8 cellular contexts compared by ENCODE assay signal in the genomic region with DNA sequence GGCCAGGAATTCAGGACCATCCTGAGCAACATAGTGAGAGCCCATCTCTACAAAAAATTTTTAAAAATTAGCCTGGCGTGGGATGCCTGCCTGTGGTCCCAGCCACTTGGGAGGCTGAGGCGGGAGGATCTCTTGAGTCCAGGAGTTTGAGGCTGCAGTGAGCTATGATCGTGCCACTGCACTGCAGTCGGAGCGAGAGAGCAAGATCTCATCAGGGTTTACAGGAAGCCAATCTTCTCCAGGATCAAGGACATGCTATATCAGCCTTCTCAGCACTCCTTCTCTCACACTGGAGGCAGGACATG.
DNase-seq lines count a peak whose midpoint lies in the region; ATAC-seq and TF ChIP-seq lines count a peak whose summit lies in the region.

No MANE protein-coding gene starts in this region.

- H3K27ac Mint-ChIP-seq in nephron progenitor cell = no peak overlapping the region

- H3K36me3 Mint-ChIP-seq in nephron progenitor cell (ENCODE audit: low read depth) = no peaks in the 10 kb centered on the region

- ATAC-seq in GM21360 (IDR thresholded peaks at IDR 0.05; ENCODE audit: unreplicated experiment) = no peak

- peak overlapping the region; percentile 69 for H3K4me3 Mint-ChIP-seq in nephron progenitor cell

- DNase-seq in LNCaP clone FGC (ENCODE audit: low read depth) (no peak), choroid plexus epithelial cell (ENCODE audit: low read depth) (no peak), nephron progenitor cell (no peak), NCI-H345 (lab: John Stamatoyannopoulos, UW) (no peak), globus pallidus (ENCODE audit: low spot score) (no peak), NCI-H2227 treated with DMSO at 0.1 percent for 48 hours (lab: John Stamatoyannopoulos, UW) (no peak)

- TF ChIP-seq CTCF in LNCaP clone FGC (IDR thresholded peaks at IDR 0.05; ENCODE audit: control insufficient read depth, extremely low read depth, insufficient read depth) (no peak), choroid plexus epithelial cell (conservative IDR thresholded peaks at IDR 0.05; ENCODE audit: low read depth, low read length) (no peak), nephron progenitor cell (IDR thresholded peaks at IDR 0.05) (peak; percentile 1)

- H3K9me3 Mint-ChIP-seq in nephron progenitor cell = no peaks in the 10 kb centered on the region

- H3K4me3 ChIP-seq in BLaER1 treated with 17β-estradiol and CSF1 and Interleukin-3, amounts not matched to agents 10 nM and 100 nM = peak overlapping the region; percentile 75 to 92 (median 85); a peak in 18 of 20 replicates
- peak overlapping the region; percentile 78 for H3K4me3 ChIP-seq in LNCaP clone FGC (ENCODE audit: low read depth, low read length)
- H3K4me3 ChIP-seq in choroid plexus epithelial cell (ENCODE audit: low read depth, low read length) = peak overlapping the region; percentile 40

- H3K4me1 Mint-ChIP-seq in nephron progenitor cell = peaks cover 53% of the 10 kb centered on the region

- H4K20me1 ChIP-seq in BLaER1 treated with 17β-estradiol and CSF1 and Interleukin-3, amounts not matched to agents 10 nM and 100 nM = peaks cover 0 to 15% (median 2%) of the 10 kb centered on the region in 11 experiments; a peak in 12 of 22 replicates

- H3K27ac ChIP-seq in BLaER1 treated with 17β-estradiol and CSF1 and Interleukin-3, amounts not matched to agents 10 nM and 100 nM = peak overlapping the region; percentile 35 to 71 (median 54); a peak in 18 of 22 replicates

- H3K27me3 ChIP-seq in BLaER1 treated with 17β-estradiol and CSF1 and Interleukin-3, amounts not matched to agents 10 nM and 100 nM = no peaks in the 10 kb centered on the region

- peaks cover 0 to 1% (median 0%) of the 10 kb centered on the region in 11 experiments; a peak in 5 of 22 replicates for H3K36me3 ChIP-seq in BLaER1 treated with 17β-estradiol and CSF1 and Interleukin-3, amounts not matched to agents 10 nM and 100 nM

- H3K9ac ChIP-seq in BLaER1 treated with 17β-estradiol and CSF1 and Interleukin-3, amounts not matched to agents 10 nM and 100 nM = peak overlapping the region; percentile 70 to 87 (median 81); a peak in 18 of 22 replicates

- peaks cover 18% of the 10 kb centered on the region for H3K27me3 Mint-ChIP-seq in nephron progenitor cell (ENCODE audit: low read depth, poor library complexity)

- peaks cover 61 to 79% (median 68%) of the 10 kb centered on the region in 10 experiments for H3K4me1 ChIP-seq in BLaER1 treated with 17β-estradiol and CSF1 and Interleukin-3, amounts not matched to agents 10 nM and 100 nM

- H3K9me3 ChIP-seq in BLaER1 treated with 17β-estradiol and CSF1 and Interleukin-3, amounts not matched to agents 10 nM and 100 nM (replicated peaks in 1 of 11) = no peaks in the 10 kb centered on the region

- peak overlapping the region; percentile 88 to 100 (median 97) for H3K4me2 ChIP-seq in BLaER1 treated with 17β-estradiol and CSF1 and Interleukin-3, amounts not matched to agents 10 nM and 100 nM
